ENCODE assay signal across 8 cellular contexts in the genomic region with DNA sequence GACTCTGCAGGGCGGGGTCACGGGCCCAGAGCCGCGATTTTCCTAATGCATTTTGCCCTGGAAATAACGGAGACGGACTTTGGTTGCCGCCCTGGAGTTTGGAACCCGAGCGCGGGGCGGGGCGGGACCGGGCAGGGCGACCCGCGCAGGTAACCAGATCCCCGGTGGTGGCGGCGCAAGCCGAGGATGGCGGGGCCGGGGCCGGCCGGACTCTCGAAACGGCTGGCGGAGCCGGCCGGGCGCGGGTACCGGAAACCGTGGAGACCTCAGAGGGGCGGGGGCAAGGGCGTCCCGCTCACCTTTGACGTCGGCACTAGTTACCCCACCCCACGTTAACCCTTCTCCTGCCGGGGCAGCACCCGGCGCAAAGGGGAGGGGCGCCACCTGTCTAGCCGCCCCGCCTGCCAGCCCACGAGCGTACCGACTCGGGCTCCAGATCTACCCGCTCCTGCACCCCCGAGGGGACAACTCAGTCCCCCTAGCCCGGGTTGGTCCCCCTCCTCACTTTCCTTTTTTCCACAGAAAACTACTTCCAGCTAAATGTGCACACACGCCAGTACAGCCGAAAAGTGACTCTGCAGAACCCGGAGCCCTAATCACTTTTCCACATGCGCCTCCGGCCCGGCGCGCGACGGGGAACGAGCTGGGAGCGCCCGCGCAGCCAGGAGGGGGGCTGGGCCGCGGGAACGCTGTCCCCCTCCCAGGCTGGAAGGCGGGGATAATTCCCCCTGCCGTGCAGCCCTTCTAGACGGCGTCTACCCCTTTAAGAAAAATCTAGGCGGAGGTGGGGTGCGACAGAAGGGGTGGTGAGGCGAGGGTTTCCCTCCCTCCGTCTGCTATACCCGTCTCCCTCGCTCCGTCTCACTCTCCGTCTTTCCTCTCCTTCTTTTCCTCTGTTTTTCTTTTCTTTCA. TPM values are rescaled to one million over a fixed set of nuclear protein-coding genes. Genes with fewer than 3 reads are reported as not detected.
DNase-seq lines count a peak whose midpoint lies in the region; ATAC-seq lines count a peak whose summit lies in the region.

No MANE protein-coding gene starts in this region.

- peak overlapping the region; percentile 73 for H3K27ac ChIP-seq in skeletal muscle tissue (ENCODE audit: low read depth, low read length)

- peaks cover 10 to 49% (median 41%) of the 10 kb centered on the region in 3 donors for H3K27me3 ChIP-seq in skeletal muscle tissue (ENCODE audit: control insufficient read depth in 3 of 3, insufficient read depth in 3 of 3, low read length in 3 of 3)

- H3K9me3 ChIP-seq in iPS-18c (ENCODE audit: control insufficient read depth, insufficient read depth, low read length) (peaks cover 9% of the 10 kb centered on the region), skeletal muscle tissue (ENCODE audit: control insufficient read depth in 3 of 3, low read length in 3 of 3) (no peaks in the 10 kb centered on the region)

- H3K4me3 ChIP-seq in iPS-18c (ENCODE audit: insufficient read depth, low read depth, low read length) (peak overlapping the region; percentile 70), skeletal muscle tissue (ENCODE audit: low read length in 3 of 3) (peak overlapping the region; percentile 69 to 73 (median 72))

- peak overlapping the region; percentile 45 to 72 (median 69) for H3K9ac ChIP-seq in skeletal muscle tissue (ENCODE audit: low read depth in 1 of 3, low read length in 3 of 3)

- H3K36me3 ChIP-seq in skeletal muscle tissue (ENCODE audit: control insufficient read depth in 3 of 3, insufficient read depth in 3 of 3, low read length in 3 of 3): no peaks in the 10 kb centered on the region

- peaks cover 57 to 66% (median 60%) of the 10 kb centered on the region in 3 donors for H3K4me1 ChIP-seq in skeletal muscle tissue (ENCODE audit: control insufficient read depth in 3 of 3, insufficient read depth in 3 of 3, low read length in 3 of 3)

- DNase-seq in DMS 273 (lab: John Stamatoyannopoulos, UW; ENCODE audit: unreplicated experiment) (peak; percentile 84), NCI-H1105 (lab: John Stamatoyannopoulos, UW) (peak; percentile 50), amniotic epithelial cell (ENCODE audit: low read depth) (peak; percentile 27), NK-92 (lab: John Stamatoyannopoulos, UW; ENCODE audit: unreplicated experiment) (no peak), NCI-H2081 treated with DMSO at 0.1 percent for 48 hours (lab: John Stamatoyannopoulos, UW) (no peak)

- ATAC-seq in HG02571 (IDR thresholded peaks at IDR 0.05; ENCODE audit: unreplicated experiment): no peak

RNA-seq across cellular contexts. Expression of a gene that starts 2.7 kb away (rescaled TPM):
- 6.8 TPM for total RNA-seq in skeletal muscle tissue

Comparison
In these comparisons a context has a peak if more than half of its experiments do, and no peak if none do; other contexts are left out.
1. DNase-seq: peak in DMS 273 (single experiment), NCI-H1105 (single experiment) and amniotic epithelial cell (single experiment); none in NK-92 (single experiment) and NCI-H2081 treated with DMSO at 0.1 percent for 48 hours (single experiment).